In the genomic region with DNA sequence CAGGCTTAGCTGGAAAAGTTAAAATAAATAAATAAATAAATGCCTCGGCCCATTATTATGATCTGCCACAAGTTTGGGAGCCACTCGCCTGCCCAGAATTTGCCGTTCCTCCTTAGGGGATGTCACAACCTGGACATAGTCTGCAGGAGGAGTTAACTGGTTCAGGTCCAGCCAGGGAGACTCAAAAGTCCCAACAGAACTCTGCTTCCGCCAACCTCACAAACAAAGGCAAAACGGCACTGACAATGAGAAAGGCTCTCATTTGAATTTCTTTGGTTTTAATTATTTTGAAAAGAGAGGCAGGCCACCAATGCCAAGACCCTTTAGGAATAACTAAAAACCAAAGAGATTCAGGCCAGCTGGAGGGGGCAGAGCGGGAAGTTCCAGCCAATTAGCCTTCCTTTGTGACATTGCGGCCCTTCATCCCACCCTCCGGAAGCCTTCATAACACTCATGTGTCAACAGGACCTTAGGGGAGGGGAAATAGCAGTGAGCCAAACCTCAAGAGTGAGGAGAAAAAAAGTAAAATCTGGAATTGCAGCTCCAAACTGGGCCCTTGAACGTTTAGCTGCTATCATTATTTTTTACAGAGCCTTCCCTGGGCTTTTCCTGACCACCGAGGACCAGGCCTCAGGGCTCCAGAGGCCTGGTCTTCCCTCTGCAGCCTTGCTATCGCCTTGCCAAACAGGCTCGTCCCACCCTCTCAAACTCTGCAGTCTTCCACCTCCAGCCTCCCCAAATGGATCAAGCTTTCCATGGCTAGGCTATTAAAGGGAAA, we compare ENCODE assay signal across 21 cellular contexts.
A peak's percentile ranks its signal among the peaks of the same experiment; 100 is the strongest.
DNase-seq lines count a peak whose midpoint lies in the region; ATAC-seq and TF ChIP-seq lines count a peak whose summit lies in the region.
"Had no signal": no experiment of that assay in that cellular context is flagged by ENCODE, and none has a peak within 500 bp of the region (broad histone marks: within the 10 kb centered on the region; RNA-seq: fewer than 3 reads in every experiment).

No MANE protein-coding gene starts in this region.

- peak; percentile 20 for DNase-seq in AG20443 (ENCODE audit: low spot score)
- DNase-seq in WTC11 (ENCODE audit: low spot score) = no peak
- DNase-seq in heart right ventricle = peak in 1 of 2 donors; percentile 41
- DNase-seq in middle frontal gyrus (ENCODE audit: extremely low spot score, low spot score) = peak; percentile 8
- no peak for DNase-seq in CD8-positive, alpha-beta memory T cell
- DNase-seq in HFFc6 = no peak
- DNase-seq: activated naive CD8-positive, alpha-beta T cell treated with anti-CD3 and anti-CD28 coated beads, Interleukin-2, amount 10 ng/mL, durations not matched to agents 7 days and 5 days; Calu3; dermis blood vessel endothelial cell; foreskin melanocyte; HCEC 1CT; left colon; NCI-H187; NCI-H345; stimulated activated CD4-positive, alpha-beta T cell treated with anti-CD3 and anti-CD28 coated beads, Interleukin-4, amount 100 ng/mL, for 24 hours had no signal

- intact Hi-C loops in heart right ventricle (cut with DNase I) = no loop called here

- ATAC-seq in WTC11 = peak; percentile 86
- ATAC-seq in heart right ventricle = peak; percentile 65 to 82 (median 81)
- no peak for ATAC-seq in HG02588 (IDR thresholded peaks at IDR 0.05; ENCODE audit: unreplicated experiment)
- ATAC-seq in GM19023 (IDR thresholded peaks at IDR 0.05; ENCODE audit: unreplicated experiment) = no peak
- ATAC-seq: left colon had no signal

- peaks cover 0 to 42% (median 25%) of the 10 kb centered on the region in 9 donors for H3K4me1 ChIP-seq in heart right ventricle
- H3K4me1 ChIP-seq in CD8-positive, alpha-beta memory T cell (ENCODE audit: insufficient read depth, low read length) = no peaks in the 10 kb centered on the region
- H3K4me1 ChIP-seq: BLaER1, parathyroid adenoma had no signal

- H3K27me3 Mint-ChIP-seq in WTC11 (ENCODE audit: low read depth) (no peaks in the 10 kb centered on the region), HFFc6 (ENCODE audit: insufficient read depth) (peaks cover 1% of the 10 kb centered on the region)
- peaks cover 7 to 8% of the 10 kb centered on the region in 2 donors for H3K27me3 Mint-ChIP-seq in CD8-positive, alpha-beta memory T cell

- H3K4me3 Mint-ChIP-seq in WTC11 = no peak overlapping the region
- H3K4me3 Mint-ChIP-seq in CD8-positive, alpha-beta memory T cell = no peak overlapping the region
- H3K4me3 Mint-ChIP-seq in HFFc6 = no peak overlapping the region
- H3K4me3 Mint-ChIP-seq: activated naive CD8-positive, alpha-beta T cell treated with anti-CD3 and anti-CD28 coated beads, Interleukin-2, amount 10 ng/mL, durations not matched to agents 7 days and 5 days; activated T-helper 1 cell treated with anti-CD3 and anti-CD28 coated beads, Interleukin-12 subunit alpha, Interleukin-12 subunit beta, Interleukin-2, Interleukin-4 antibody, amounts not matched to agents 30 ng/mL and 10 ng/mL and 1 ng/mL, durations not matched to agents 14 hours and 24 hours and 36 hours had no signal

- no peak overlapping the region for H3K4me3 ChIP-seq in heart right ventricle
- H3K4me3 ChIP-seq in CD8-positive, alpha-beta memory T cell (ENCODE audit: low read length) = no peak overlapping the region
- H3K4me3 ChIP-seq: BLaER1, skin epidermis had no signal

- CTCF ChIA-PET in WTC11 (lab: Charles Lee) = interaction anchor here (0.6 to 2.0 kb wide), 3 partner anchors 20 to 48 kb away, joined by 3 to 9 read pairs (median 5); no protein-coding TSS in a partner anchor
- CTCF ChIA-PET in CD8-positive, alpha-beta memory T cell (lab: Charles Lee) = no interaction called here

- H3K9me3 ChIP-seq in heart right ventricle = no peaks in the 10 kb centered on the region
- no peaks in the 10 kb centered on the region for H3K9me3 ChIP-seq in CD8-positive, alpha-beta memory T cell (ENCODE audit: low read length)
- H3K9me3 ChIP-seq: BLaER1 had no signal

- H3K36me3 ChIP-seq in heart right ventricle = no peaks in the 10 kb centered on the region
- H3K36me3 ChIP-seq in CD8-positive, alpha-beta memory T cell (ENCODE audit: insufficient read depth, low read length) = no peaks in the 10 kb centered on the region
- H3K36me3 ChIP-seq: BLaER1 had no signal

- 57 to 59% methylated on average over 12 of the region's 12 CpGs for WGBS in heart right ventricle, 2 donors

- POLR2A ChIA-PET in WTC11 (lab: Charles Lee) = no interaction called here
- POLR2A ChIA-PET in CD8-positive, alpha-beta memory T cell (lab: Charles Lee) = no interaction called here

- H3K4me1 Mint-ChIP-seq in WTC11 = peaks cover 25% of the 10 kb centered on the region
- H3K4me1 Mint-ChIP-seq in CD8-positive, alpha-beta memory T cell = no peaks in the 10 kb centered on the region
- no peaks in the 10 kb centered on the region for H3K4me1 Mint-ChIP-seq in HFFc6 (ENCODE audit: low read depth)

- TF ChIP-seq CTCF in WTC11 (IDR thresholded peaks at IDR 0.05) (no peak), heart right ventricle (IDR thresholded peaks at IDR 0.05) (no peak), HFFc6 (IDR thresholded peaks at IDR 0.05) (no peak)

- no peaks in the 10 kb centered on the region for H3K27me3 ChIP-seq in heart right ventricle
- H3K27me3 ChIP-seq in CD8-positive, alpha-beta memory T cell (ENCODE audit: insufficient read depth, low read length, poor library complexity, severe bottlenecking) = no peaks in the 10 kb centered on the region
- H3K27me3 ChIP-seq: BLaER1 had no signal

- peak overlapping the region in 8 of 10 donors; percentile 24 to 84 (median 59) for H3K27ac ChIP-seq in heart right ventricle
- H3K27ac ChIP-seq in CD8-positive, alpha-beta memory T cell (ENCODE audit: low read depth, low read length) = no peak overlapping the region
- H3K27ac ChIP-seq: BLaER1, parathyroid adenoma had no signal

- H3K36me3 Mint-ChIP-seq in WTC11 (peaks cover 8% of the 10 kb centered on the region), HFFc6 (ENCODE audit: low read depth) (no peaks in the 10 kb centered on the region)
- H3K36me3 Mint-ChIP-seq in CD8-positive, alpha-beta memory T cell = no peaks in the 10 kb centered on the region
- H3K36me3 Mint-ChIP-seq: activated naive CD8-positive, alpha-beta T cell treated with anti-CD3 and anti-CD28 coated beads, Interleukin-2, amount 10 ng/mL, durations not matched to agents 7 days and 5 days had no signal

- H3K27ac Mint-ChIP-seq in WTC11 (peak overlapping the region; percentile 95), HFFc6 (no peak overlapping the region)
- no peak overlapping the region for H3K27ac Mint-ChIP-seq in CD8-positive, alpha-beta memory T cell
- H3K27ac Mint-ChIP-seq: activated naive CD8-positive, alpha-beta T cell treated with anti-CD3 and anti-CD28 coated beads, Interleukin-2, amount 10 ng/mL, durations not matched to agents 7 days and 5 days; activated T-helper 1 cell treated with anti-CD3 and anti-CD28 coated beads, Interleukin-12 subunit alpha, Interleukin-12 subunit beta, Interleukin-2, Interleukin-4 antibody, amounts not matched to agents 30 ng/mL and 10 ng/mL and 1 ng/mL, durations not matched to agents 14 hours and 24 hours and 36 hours had no signal

- H3K9me3 Mint-ChIP-seq in WTC11 = peaks cover 17% of the 10 kb centered on the region
- peaks cover 0 to 2% (median 0%) of the 10 kb centered on the region in 5 donors for H3K9me3 Mint-ChIP-seq in CD8-positive, alpha-beta memory T cell
- H3K9me3 Mint-ChIP-seq in HFFc6 = no peaks in the 10 kb centered on the region
- H3K9me3 Mint-ChIP-seq: activated naive CD8-positive, alpha-beta T cell treated with anti-CD3 and anti-CD28 coated beads, Interleukin-2, amount 10 ng/mL, durations not matched to agents 7 days and 5 days; activated T-helper 1 cell treated with anti-CD3 and anti-CD28 coated beads, Interleukin-12 subunit alpha, Interleukin-12 subunit beta, Interleukin-2, Interleukin-4 antibody, amounts not matched to agents 30 ng/mL and 10 ng/mL and 1 ng/mL, durations not matched to agents 14 hours and 24 hours and 36 hours had no signal

TF ChIP-seq in WTC11, 78 proteins besides CTCF, POLR2A, EP300 and RAD21 (continues in another document):
- TF ChIP-seq, protein P1, sequence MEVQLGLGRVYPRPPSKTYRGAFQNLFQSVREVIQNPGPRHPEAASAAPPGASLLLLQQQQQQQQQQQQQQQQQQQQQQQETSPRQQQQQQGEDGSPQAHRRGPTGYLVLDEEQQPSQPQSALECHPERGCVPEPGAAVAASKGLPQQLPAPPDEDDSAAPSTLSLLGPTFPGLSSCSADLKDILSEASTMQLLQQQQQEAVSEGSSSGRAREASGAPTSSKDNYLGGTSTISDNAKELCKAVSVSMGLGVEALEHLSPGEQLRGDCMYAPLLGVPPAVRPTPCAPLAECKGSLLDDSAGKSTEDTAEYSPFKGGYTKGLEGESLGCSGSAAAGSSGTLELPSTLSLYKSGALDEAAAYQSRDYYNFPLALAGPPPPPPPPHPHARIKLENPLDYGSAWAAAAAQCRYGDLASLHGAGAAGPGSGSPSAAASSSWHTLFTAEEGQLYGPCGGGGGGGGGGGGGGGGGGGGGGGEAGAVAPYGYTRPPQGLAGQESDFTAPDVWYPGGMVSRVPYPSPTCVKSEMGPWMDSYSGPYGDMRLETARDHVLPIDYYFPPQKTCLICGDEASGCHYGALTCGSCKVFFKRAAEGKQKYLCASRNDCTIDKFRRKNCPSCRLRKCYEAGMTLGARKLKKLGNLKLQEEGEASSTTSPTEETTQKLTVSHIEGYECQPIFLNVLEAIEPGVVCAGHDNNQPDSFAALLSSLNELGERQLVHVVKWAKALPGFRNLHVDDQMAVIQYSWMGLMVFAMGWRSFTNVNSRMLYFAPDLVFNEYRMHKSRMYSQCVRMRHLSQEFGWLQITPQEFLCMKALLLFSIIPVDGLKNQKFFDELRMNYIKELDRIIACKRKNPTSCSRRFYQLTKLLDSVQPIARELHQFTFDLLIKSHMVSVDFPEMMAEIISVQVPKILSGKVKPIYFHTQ (CRISPR knock-in tag; IDR thresholded peaks at IDR 0.05) = no peak

Comparison
In these comparisons a context has a peak if more than half of its experiments do, and no peak if none do; other contexts are left out.
1. DNase-seq: peak in AG20443 (single experiment) and middle frontal gyrus (single experiment); none in WTC11 (single experiment), CD8-positive, alpha-beta memory T cell (0 of 5) and HFFc6 (single experiment).
2. ATAC-seq: peak in WTC11 (single experiment) and heart right ventricle (8 of 8); none in HG02588 (single experiment) and GM19023 (single experiment).